ENCODE assay signal across 15 cellular contexts in the genomic region with DNA sequence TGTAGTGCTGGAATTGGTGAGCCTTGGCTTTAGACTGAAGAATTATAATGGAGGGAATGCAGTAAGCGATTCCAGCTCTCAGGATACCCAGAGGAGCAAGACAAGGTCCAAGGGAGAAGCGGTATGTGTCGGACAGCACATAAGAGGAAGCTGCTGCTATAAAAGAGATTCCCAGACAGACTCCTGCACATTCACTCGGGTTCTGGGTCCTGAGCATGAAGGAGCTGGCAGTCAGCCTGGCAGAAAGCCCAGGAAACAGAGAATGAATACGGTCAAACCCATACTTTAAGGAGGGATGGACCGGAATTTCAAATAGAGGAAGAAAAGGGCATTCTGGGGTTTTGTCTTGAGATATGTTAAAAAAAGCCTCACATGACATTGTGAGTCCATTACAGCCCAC.
DNase-seq lines count a peak whose midpoint lies in the region; ATAC-seq and TF ChIP-seq lines count a peak whose summit lies in the region.
"Had no signal": no experiment of that assay in that cellular context is flagged by ENCODE, and none has a peak within 500 bp of the region (broad histone marks: within the 10 kb centered on the region; RNA-seq: fewer than 3 reads in every experiment).

No MANE protein-coding gene starts in this region.

- ATAC-seq in HG03469 (IDR thresholded peaks at IDR 0.05; ENCODE audit: unreplicated experiment) = no peak
- ATAC-seq: mucosa of descending colon, pancreas had no signal

- H3K27ac Mint-ChIP-seq in progenitor cell of endocrine pancreas = no peak overlapping the region
- H3K27ac Mint-ChIP-seq: activated naive CD8-positive, alpha-beta T cell treated with anti-CD3 and anti-CD28 coated beads for 36 hours had no signal

- peak overlapping the region in 53 of 59 donors; percentile 0 to 81 (median 58) for H3K27ac ChIP-seq in dorsolateral prefrontal cortex
- H3K27ac ChIP-seq: pancreas had no signal

- no peaks in the 10 kb centered on the region for H3K9me3 Mint-ChIP-seq in progenitor cell of endocrine pancreas (ENCODE audit: low read depth)
- H3K9me3 Mint-ChIP-seq: activated naive CD8-positive, alpha-beta T cell treated with anti-CD3 and anti-CD28 coated beads for 36 hours had no signal

- no peak overlapping the region for H3K4me3 Mint-ChIP-seq in progenitor cell of endocrine pancreas (ENCODE audit: low read depth)
- H3K4me3 Mint-ChIP-seq: activated naive CD8-positive, alpha-beta T cell treated with anti-CD3 and anti-CD28 coated beads for 36 hours had no signal

- DNase-seq in amniotic epithelial cell (ENCODE audit: low read depth) (peak; percentile 36), dorsolateral prefrontal cortex (peak in 7 of 10 donors; percentile 18 to 67 (median 52)), left kidney (ENCODE audit: low read depth, low spot score) (peak; percentile 33), stromal cell of bone marrow (ENCODE audit: low read depth) (peak; percentile 29), progenitor cell of endocrine pancreas (ENCODE audit: low spot score, unreplicated experiment) (no peak)
- DNase-seq in activated T-cell treated with anti-CD3 and anti-CD28 coated beads, Interleukin-2, amount 50 U/mL, for 1 hour = no peak
- DNase-seq: activated CD4-positive, alpha-beta T cell treated with anti-CD3 and anti-CD28 coated beads for 4 hours; activated naive CD8-positive, alpha-beta T cell treated with anti-CD3 and anti-CD28 coated beads for 36 hours; KBM-7; mucosa of descending colon; NCI-H1092; pancreas; SIG-M5; T1000 had no signal

- H3K27me3 ChIP-seq in dorsolateral prefrontal cortex = no peaks in the 10 kb centered on the region
- H3K27me3 ChIP-seq: pancreas had no signal

- H3K27me3 Mint-ChIP-seq in progenitor cell of endocrine pancreas = no peaks in the 10 kb centered on the region
- H3K27me3 Mint-ChIP-seq: activated naive CD8-positive, alpha-beta T cell treated with anti-CD3 and anti-CD28 coated beads for 36 hours had no signal

- peaks cover 4% of the 10 kb centered on the region for H3K4me1 Mint-ChIP-seq in progenitor cell of endocrine pancreas (ENCODE audit: low read depth)
- H3K4me1 Mint-ChIP-seq: activated naive CD8-positive, alpha-beta T cell treated with anti-CD3 and anti-CD28 coated beads for 36 hours had no signal

- intact Hi-C loops in dorsolateral prefrontal cortex (cut with DNase I) = no loop called here

- no peaks in the 10 kb centered on the region for H3K36me3 Mint-ChIP-seq in progenitor cell of endocrine pancreas (ENCODE audit: insufficient read depth)
- H3K36me3 Mint-ChIP-seq: activated naive CD8-positive, alpha-beta T cell treated with anti-CD3 and anti-CD28 coated beads for 36 hours had no signal

- no peak for TF ChIP-seq CTCF in dorsolateral prefrontal cortex (IDR thresholded peaks at IDR 0.05 in 54 of 56, conservative IDR thresholded peaks at IDR 0.05 in 2 of 56; ENCODE audit: low read depth in 1 of 56, partially characterized antibody in 56 of 56)
- TF ChIP-seq CTCF in progenitor cell of endocrine pancreas (IDR thresholded peaks at IDR 0.05; ENCODE audit: unreplicated experiment) = no peak

- H3K4me3 ChIP-seq in dorsolateral prefrontal cortex = peak overlapping the region in 6 of 59 donors; percentile 1 to 14 (median 8)
- H3K4me3 ChIP-seq: mucosa of descending colon, pancreas had no signal

Comparison
In these comparisons a context has a peak if more than half of its experiments do, and no peak if none do; other contexts are left out.
1. DNase-seq: peak in amniotic epithelial cell (single experiment), dorsolateral prefrontal cortex (7 of 10), left kidney (single experiment) and stromal cell of bone marrow (single experiment); none in progenitor cell of endocrine pancreas (single experiment) and activated T-cell treated with anti-CD3 and anti-CD28 coated beads, Interleukin-2, amount 50 U/mL, for 1 hour (single experiment).